In the genomic region with DNA sequence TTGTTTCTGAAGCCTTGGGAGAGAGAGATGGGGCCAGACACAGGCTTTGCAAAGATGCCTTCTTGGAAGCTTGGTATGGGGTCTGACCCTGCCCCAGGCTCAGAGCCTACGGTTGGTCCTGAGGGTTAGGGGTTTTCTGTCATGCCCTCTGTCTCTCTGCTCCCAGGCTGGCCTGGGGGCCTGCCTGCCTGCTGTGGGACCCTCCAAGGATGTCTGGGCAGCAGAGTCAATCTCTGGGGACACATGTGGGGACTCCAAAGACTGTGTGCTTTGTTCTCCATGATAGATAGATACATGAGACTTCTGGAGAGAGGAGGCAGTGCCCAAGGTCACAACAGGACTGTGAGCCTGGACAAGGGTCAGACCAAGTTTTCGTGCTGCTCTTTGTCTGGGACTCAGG, we compare ENCODE assay signal across 20 cellular contexts.
"Had no signal": no experiment of that assay in that cellular context is flagged by ENCODE, and none has a peak within 500 bp of the region (broad histone marks: within the 10 kb centered on the region; RNA-seq: fewer than 3 reads in every experiment).

No MANE protein-coding gene starts in this region.

- DNase-seq: KBM-7, MV-4-11, NCI-H1048, NCI-H1105, NCI-H1417 treated with DMSO at 0.1 percent for 48 hours, NCI-H146, NCI-H1694 treated with DMSO at 0.1 percent for 48 hours, NCI-H1930, NCI-H2081 treated with DMSO at 0.1 percent for 48 hours, NCI-H2171, NCI-H226, NCI-H446, NCI-H510A, NCI-H524 treated with DMSO at 0.1 percent for 48 hours, NCI-H774, Right ventricle myocardium superior, RPMI8226, SK-N-SH, SW 1271 had no signal

- H3K4me2 ChIP-seq: SK-N-SH had no signal

- H3K9ac ChIP-seq: SK-N-SH had no signal

- H3K27ac ChIP-seq: HL-60 had no signal

- H3K9me3 ChIP-seq: SK-N-SH had no signal
